ENCODE assay signal across 1 cellular context in the genomic region with DNA sequence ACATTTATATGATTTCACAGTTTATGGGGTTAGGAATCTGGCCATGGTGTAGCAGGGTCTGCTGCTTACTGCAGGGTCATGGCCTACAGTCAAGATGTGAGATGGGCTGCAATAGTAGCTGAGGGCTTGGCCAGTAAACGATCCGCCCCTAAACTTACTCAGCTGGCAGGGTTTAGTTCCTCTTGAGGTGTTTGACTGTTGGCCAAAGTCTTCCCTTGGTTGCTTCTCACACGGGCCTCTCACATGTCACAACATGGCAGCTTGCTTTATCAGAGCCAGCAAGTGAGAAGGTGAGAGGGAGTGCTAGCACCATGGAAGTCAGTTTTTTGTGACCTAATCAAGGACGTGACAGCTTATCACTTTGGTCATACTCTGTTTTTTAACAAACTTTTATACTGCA.
TF ChIP-seq lines count a peak whose summit lies in the region.

No MANE protein-coding gene starts in this region.

TF ChIP-seq in K562, 482 proteins besides CTCF, POLR2A, EP300 and RAD21 (continued from another document and continues in another):
- TF ChIP-seq, protein P1, sequence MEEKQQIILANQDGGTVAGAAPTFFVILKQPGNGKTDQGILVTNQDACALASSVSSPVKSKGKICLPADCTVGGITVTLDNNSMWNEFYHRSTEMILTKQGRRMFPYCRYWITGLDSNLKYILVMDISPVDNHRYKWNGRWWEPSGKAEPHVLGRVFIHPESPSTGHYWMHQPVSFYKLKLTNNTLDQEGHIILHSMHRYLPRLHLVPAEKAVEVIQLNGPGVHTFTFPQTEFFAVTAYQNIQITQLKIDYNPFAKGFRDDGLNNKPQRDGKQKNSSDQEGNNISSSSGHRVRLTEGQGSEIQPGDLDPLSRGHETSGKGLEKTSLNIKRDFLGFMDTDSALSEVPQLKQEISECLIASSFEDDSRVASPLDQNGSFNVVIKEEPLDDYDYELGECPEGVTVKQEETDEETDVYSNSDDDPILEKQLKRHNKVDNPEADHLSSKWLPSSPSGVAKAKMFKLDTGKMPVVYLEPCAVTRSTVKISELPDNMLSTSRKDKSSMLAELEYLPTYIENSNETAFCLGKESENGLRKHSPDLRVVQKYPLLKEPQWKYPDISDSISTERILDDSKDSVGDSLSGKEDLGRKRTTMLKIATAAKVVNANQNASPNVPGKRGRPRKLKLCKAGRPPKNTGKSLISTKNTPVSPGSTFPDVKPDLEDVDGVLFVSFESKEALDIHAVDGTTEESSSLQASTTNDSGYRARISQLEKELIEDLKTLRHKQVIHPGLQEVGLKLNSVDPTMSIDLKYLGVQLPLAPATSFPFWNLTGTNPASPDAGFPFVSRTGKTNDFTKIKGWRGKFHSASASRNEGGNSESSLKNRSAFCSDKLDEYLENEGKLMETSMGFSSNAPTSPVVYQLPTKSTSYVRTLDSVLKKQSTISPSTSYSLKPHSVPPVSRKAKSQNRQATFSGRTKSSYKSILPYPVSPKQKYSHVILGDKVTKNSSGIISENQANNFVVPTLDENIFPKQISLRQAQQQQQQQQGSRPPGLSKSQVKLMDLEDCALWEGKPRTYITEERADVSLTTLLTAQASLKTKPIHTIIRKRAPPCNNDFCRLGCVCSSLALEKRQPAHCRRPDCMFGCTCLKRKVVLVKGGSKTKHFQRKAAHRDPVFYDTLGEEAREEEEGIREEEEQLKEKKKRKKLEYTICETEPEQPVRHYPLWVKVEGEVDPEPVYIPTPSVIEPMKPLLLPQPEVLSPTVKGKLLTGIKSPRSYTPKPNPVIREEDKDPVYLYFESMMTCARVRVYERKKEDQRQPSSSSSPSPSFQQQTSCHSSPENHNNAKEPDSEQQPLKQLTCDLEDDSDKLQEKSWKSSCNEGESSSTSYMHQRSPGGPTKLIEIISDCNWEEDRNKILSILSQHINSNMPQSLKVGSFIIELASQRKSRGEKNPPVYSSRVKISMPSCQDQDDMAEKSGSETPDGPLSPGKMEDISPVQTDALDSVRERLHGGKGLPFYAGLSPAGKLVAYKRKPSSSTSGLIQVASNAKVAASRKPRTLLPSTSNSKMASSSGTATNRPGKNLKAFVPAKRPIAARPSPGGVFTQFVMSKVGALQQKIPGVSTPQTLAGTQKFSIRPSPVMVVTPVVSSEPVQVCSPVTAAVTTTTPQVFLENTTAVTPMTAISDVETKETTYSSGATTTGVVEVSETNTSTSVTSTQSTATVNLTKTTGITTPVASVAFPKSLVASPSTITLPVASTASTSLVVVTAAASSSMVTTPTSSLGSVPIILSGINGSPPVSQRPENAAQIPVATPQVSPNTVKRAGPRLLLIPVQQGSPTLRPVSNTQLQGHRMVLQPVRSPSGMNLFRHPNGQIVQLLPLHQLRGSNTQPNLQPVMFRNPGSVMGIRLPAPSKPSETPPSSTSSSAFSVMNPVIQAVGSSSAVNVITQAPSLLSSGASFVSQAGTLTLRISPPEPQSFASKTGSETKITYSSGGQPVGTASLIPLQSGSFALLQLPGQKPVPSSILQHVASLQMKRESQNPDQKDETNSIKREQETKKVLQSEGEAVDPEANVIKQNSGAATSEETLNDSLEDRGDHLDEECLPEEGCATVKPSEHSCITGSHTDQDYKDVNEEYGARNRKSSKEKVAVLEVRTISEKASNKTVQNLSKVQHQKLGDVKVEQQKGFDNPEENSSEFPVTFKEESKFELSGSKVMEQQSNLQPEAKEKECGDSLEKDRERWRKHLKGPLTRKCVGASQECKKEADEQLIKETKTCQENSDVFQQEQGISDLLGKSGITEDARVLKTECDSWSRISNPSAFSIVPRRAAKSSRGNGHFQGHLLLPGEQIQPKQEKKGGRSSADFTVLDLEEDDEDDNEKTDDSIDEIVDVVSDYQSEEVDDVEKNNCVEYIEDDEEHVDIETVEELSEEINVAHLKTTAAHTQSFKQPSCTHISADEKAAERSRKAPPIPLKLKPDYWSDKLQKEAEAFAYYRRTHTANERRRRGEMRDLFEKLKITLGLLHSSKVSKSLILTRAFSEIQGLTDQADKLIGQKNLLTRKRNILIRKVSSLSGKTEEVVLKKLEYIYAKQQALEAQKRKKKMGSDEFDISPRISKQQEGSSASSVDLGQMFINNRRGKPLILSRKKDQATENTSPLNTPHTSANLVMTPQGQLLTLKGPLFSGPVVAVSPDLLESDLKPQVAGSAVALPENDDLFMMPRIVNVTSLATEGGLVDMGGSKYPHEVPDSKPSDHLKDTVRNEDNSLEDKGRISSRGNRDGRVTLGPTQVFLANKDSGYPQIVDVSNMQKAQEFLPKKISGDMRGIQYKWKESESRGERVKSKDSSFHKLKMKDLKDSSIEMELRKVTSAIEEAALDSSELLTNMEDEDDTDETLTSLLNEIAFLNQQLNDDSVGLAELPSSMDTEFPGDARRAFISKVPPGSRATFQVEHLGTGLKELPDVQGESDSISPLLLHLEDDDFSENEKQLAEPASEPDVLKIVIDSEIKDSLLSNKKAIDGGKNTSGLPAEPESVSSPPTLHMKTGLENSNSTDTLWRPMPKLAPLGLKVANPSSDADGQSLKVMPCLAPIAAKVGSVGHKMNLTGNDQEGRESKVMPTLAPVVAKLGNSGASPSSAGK (IDR thresholded peaks at IDR 0.05) = peak; percentile 64
- TF ChIP-seq, protein P2, sequence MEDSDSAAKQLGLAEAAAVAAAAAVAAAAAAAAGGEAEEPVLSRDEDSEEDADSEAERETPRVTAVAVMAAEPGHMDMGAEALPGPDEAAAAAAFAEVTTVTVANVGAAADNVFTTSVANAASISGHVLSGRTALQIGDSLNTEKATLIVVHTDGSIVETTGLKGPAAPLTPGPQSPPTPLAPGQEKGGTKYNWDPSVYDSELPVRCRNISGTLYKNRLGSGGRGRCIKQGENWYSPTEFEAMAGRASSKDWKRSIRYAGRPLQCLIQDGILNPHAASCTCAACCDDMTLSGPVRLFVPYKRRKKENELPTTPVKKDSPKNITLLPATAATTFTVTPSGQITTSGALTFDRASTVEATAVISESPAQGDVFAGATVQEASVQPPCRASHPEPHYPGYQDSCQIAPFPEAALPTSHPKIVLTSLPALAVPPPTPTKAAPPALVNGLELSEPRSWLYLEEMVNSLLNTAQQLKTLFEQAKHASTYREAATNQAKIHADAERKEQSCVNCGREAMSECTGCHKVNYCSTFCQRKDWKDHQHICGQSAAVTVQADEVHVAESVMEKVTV (CRISPR knock-in tag; IDR thresholded peaks at IDR 0.05) = no peak
- TF ChIP-seq YY1 (IDR thresholded peaks at IDR 0.05; ENCODE audit: borderline replicate concordance in 1 of 3, control insufficient read depth in 1 of 3, extremely low read depth in 1 of 3, insufficient read depth in 3 of 3, insufficient read length in 1 of 3, insufficient replicate concordance in 2 of 3, low read depth in 1 of 3, low read length in 2 of 3) = peak in 1 of 3 experiments; percentile 57
- TF ChIP-seq NCOA6 (IDR thresholded peaks at IDR 0.05) = no peak
- no peak for TF ChIP-seq CCAR2 (IDR thresholded peaks at IDR 0.05; ENCODE audit: low read depth, low read length)
- no peak for TF ChIP-seq NFIX (CRISPR knock-in tag; IDR thresholded peaks at IDR 0.05; ENCODE audit: low read depth)
- no peak for TF ChIP-seq ZNF274 (IDR thresholded peaks at IDR 0.05; ENCODE audit: borderline replicate concordance, low read depth, low read length)
- TF ChIP-seq RNF2 (IDR thresholded peaks at IDR 0.05) = no peak
- TF ChIP-seq ZBTB17 (CRISPR knock-in tag; IDR thresholded peaks at IDR 0.05) = no peak
- TF ChIP-seq SMARCE1 (IDR thresholded peaks at IDR 0.05) = no peak
- TF ChIP-seq TCFL5 (CRISPR knock-in tag; conservative IDR thresholded peaks at IDR 0.05) = no peak
- TF ChIP-seq GTF2E2 (tag; IDR thresholded peaks at IDR 0.05) = no peak
- TF ChIP-seq, protein P3, sequence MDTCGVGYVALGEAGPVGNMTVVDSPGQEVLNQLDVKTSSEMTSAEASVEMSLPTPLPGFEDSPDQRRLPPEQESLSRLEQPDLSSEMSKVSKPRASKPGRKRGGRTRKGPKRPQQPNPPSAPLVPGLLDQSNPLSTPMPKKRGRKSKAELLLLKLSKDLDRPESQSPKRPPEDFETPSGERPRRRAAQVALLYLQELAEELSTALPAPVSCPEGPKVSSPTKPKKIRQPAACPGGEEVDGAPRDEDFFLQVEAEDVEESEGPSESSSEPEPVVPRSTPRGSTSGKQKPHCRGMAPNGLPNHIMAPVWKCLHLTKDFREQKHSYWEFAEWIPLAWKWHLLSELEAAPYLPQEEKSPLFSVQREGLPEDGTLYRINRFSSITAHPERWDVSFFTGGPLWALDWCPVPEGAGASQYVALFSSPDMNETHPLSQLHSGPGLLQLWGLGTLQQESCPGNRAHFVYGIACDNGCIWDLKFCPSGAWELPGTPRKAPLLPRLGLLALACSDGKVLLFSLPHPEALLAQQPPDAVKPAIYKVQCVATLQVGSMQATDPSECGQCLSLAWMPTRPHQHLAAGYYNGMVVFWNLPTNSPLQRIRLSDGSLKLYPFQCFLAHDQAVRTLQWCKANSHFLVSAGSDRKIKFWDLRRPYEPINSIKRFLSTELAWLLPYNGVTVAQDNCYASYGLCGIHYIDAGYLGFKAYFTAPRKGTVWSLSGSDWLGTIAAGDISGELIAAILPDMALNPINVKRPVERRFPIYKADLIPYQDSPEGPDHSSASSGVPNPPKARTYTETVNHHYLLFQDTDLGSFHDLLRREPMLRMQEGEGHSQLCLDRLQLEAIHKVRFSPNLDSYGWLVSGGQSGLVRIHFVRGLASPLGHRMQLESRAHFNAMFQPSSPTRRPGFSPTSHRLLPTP (IDR thresholded peaks at IDR 0.05; ENCODE audit: borderline replicate concordance, extremely low read depth, insufficient read length) = no peak
- TF ChIP-seq ASH1L (IDR thresholded peaks at IDR 0.05; ENCODE audit: borderline replicate concordance, low read depth, partially characterized antibody) = no peak
- no peak for TF ChIP-seq NR4A1 (CRISPR knock-in tag; IDR thresholded peaks at IDR 0.05)
- 0 out of 2 replicates have a peak, but pooled peaks have one; percentile 39 for TF ChIP-seq NR4A1 (tag; IDR thresholded peaks at IDR 0.05)
- TF ChIP-seq, protein P4, sequence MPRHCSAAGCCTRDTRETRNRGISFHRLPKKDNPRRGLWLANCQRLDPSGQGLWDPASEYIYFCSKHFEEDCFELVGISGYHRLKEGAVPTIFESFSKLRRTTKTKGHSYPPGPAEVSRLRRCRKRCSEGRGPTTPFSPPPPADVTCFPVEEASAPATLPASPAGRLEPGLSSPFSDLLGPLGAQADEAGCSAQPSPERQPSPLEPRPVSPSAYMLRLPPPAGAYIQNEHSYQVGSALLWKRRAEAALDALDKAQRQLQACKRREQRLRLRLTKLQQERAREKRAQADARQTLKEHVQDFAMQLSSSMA (CRISPR knock-in tag; IDR thresholded peaks at IDR 0.05) = no peak
- no peak for TF ChIP-seq NFE2 (IDR thresholded peaks at IDR 0.05; ENCODE audit: low read depth)
- TF ChIP-seq, protein P5, sequence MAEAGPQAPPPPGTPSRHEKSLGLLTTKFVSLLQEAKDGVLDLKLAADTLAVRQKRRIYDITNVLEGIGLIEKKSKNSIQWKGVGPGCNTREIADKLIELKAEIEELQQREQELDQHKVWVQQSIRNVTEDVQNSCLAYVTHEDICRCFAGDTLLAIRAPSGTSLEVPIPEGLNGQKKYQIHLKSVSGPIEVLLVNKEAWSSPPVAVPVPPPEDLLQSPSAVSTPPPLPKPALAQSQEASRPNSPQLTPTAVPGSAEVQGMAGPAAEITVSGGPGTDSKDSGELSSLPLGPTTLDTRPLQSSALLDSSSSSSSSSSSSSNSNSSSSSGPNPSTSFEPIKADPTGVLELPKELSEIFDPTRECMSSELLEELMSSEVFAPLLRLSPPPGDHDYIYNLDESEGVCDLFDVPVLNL (CRISPR knock-in tag; IDR thresholded peaks at IDR 0.05; ENCODE audit: low read depth) = no peak
- TF ChIP-seq SLC30A9 (CRISPR knock-in tag; IDR thresholded peaks at IDR 0.05) = no peak
- TF ChIP-seq, protein P6, sequence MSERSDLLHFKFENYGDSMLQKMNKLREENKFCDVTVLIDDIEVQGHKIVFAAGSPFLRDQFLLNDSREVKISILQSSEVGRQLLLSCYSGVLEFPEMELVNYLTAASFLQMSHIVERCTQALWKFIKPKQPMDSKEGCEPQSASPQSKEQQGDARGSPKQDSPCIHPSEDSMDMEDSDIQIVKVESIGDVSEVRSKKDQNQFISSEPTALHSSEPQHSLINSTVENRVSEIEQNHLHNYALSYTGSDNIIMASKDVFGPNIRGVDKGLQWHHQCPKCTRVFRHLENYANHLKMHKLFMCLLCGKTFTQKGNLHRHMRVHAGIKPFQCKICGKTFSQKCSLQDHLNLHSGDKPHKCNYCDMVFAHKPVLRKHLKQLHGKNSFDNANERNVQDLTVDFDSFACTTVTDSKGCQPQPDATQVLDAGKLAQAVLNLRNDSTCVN (CRISPR knock-in tag; IDR thresholded peaks at IDR 0.05) = no peak
- TF ChIP-seq ZNF23 (CRISPR knock-in tag; IDR thresholded peaks at IDR 0.05) = no peak
- no peak for TF ChIP-seq BRD9 (IDR thresholded peaks at IDR 0.05; ENCODE audit: low read depth, partially characterized antibody)
- TF ChIP-seq ZNF830 (CRISPR knock-in tag; IDR thresholded peaks at IDR 0.05) = no peak
- TF ChIP-seq SAP30 (IDR thresholded peaks at IDR 0.05; ENCODE audit: borderline replicate concordance, insufficient read depth, low read depth, low read length, poor library complexity, severe bottlenecking) = no peak
- TF ChIP-seq XRCC4 (IDR thresholded peaks at IDR 0.05; ENCODE audit: extremely low read depth, insufficient read depth, insufficient read length) = no peak
- TF ChIP-seq, protein P7, sequence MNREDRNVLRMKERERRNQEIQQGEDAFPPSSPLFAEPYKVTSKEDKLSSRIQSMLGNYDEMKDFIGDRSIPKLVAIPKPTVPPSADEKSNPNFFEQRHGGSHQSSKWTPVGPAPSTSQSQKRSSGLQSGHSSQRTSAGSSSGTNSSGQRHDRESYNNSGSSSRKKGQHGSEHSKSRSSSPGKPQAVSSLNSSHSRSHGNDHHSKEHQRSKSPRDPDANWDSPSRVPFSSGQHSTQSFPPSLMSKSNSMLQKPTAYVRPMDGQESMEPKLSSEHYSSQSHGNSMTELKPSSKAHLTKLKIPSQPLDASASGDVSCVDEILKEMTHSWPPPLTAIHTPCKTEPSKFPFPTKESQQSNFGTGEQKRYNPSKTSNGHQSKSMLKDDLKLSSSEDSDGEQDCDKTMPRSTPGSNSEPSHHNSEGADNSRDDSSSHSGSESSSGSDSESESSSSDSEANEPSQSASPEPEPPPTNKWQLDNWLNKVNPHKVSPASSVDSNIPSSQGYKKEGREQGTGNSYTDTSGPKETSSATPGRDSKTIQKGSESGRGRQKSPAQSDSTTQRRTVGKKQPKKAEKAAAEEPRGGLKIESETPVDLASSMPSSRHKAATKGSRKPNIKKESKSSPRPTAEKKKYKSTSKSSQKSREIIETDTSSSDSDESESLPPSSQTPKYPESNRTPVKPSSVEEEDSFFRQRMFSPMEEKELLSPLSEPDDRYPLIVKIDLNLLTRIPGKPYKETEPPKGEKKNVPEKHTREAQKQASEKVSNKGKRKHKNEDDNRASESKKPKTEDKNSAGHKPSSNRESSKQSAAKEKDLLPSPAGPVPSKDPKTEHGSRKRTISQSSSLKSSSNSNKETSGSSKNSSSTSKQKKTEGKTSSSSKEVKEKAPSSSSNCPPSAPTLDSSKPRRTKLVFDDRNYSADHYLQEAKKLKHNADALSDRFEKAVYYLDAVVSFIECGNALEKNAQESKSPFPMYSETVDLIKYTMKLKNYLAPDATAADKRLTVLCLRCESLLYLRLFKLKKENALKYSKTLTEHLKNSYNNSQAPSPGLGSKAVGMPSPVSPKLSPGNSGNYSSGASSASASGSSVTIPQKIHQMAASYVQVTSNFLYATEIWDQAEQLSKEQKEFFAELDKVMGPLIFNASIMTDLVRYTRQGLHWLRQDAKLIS (CRISPR knock-in tag; IDR thresholded peaks at IDR 0.05) = no peak
- 0 out of 2 replicates have a peak, but pooled peaks have one; percentile 21 for TF ChIP-seq DPF2 (IDR thresholded peaks at IDR 0.05)
- TF ChIP-seq ZNF175 (CRISPR knock-in tag; IDR thresholded peaks at IDR 0.05; ENCODE audit: low read depth) = peak; percentile 43; the same call in 1 of the 2 replicates
